22 cellular contexts compared by ENCODE assay signal in genomic region chr5:38447786-38448185, GRCh38.
DNase-seq lines count a peak whose midpoint lies in the region; ATAC-seq and TF ChIP-seq lines count a peak whose summit lies in the region.
"Had no signal": no experiment of that assay in that cellular context is flagged by ENCODE, and none has a peak within 500 bp of the region (broad histone marks: within the 10 kb centered on the region; RNA-seq: fewer than 3 reads in every experiment).

No MANE protein-coding gene starts in this region.

- H3K9me3 ChIP-seq in right atrium auricular region (no peaks in the 10 kb centered on the region), gastroesophageal sphincter (no peaks in the 10 kb centered on the region), psoas muscle (no peaks in the 10 kb centered on the region), aorta (ENCODE audit: control insufficient read depth, low read length) (no peaks in the 10 kb centered on the region)
- H3K9me3 ChIP-seq: SJSA1, thyroid gland had no signal

- ATAC-seq in Right ventricle myocardium inferior (peak; percentile 87), gastroesophageal sphincter (peak; percentile 57), psoas muscle (peak in 3 of 4 donors; percentile 15 to 40 (median 33)), aorta (ENCODE audit: low FRiP score) (peak; percentile 75), GM18909 (IDR thresholded peaks at IDR 0.05; ENCODE audit: poor library complexity, unreplicated experiment) (no peak), GM18498 (IDR thresholded peaks at IDR 0.05; ENCODE audit: unreplicated experiment) (no peak)
- ATAC-seq: activated CD4-positive, alpha-beta T cell treated with anti-CD3 and anti-CD28 coated beads for 36 hours; activated T-cell treated with anti-CD3 and anti-CD28 coated beads, Interleukin-2, amount 50 U/mL, for 72 hours; left colon; natural killer cell; Panc1; stimulated activated effector memory CD8-positive, alpha-beta T cell treated with anti-CD3 and anti-CD28 coated beads, Interleukin-12 subunit alpha, Interleukin-12 subunit beta, amount 100 ng/mL, for 72 hours had no signal

- H3K27me3 ChIP-seq in right atrium auricular region (no peaks in the 10 kb centered on the region), gastroesophageal sphincter (no peaks in the 10 kb centered on the region), psoas muscle (ENCODE audit: insufficient read depth in 3 of 3, low read length in 2 of 3) (no peaks in the 10 kb centered on the region), aorta (ENCODE audit: control insufficient read depth in 1 of 2, insufficient read depth in 2 of 2, low read length in 1 of 2) (no peaks in the 10 kb centered on the region)
- H3K27me3 ChIP-seq: SJSA1, thyroid gland had no signal

- TF ChIP-seq EP300 in gastroesophageal sphincter (IDR thresholded peaks at IDR 0.05) = no peak

- intact Hi-C loops in Right ventricle myocardium inferior (cut with DNase I) = no loop called here
- intact Hi-C loops in psoas muscle (cut with DNase I) = loop anchor here in 1 of 2 donors (1.0 to 5.0 kb wide), 2 partner anchors 25 to 110 kb away; partner anchors contain the start of gene LIFR
- intact Hi-C loops in aorta (cut with DNase I) = no loop called here

- TF ChIP-seq CTCF in right atrium auricular region (IDR thresholded peaks at IDR 0.05) (no peak), gastroesophageal sphincter (IDR thresholded peaks at IDR 0.05) (no peak), psoas muscle (IDR thresholded peaks at IDR 0.05) (no peak)

- no peak for DNase-seq in Right ventricle myocardium inferior (ENCODE audit: missing footprints)
- no peak for DNase-seq in right atrium auricular region (ENCODE audit: low spot score)
- peak; percentile 43 to 67 for DNase-seq in psoas muscle
- DNase-seq in aorta = no peak
- DNase-seq in GF-D8 (lab: John Stamatoyannopoulos, UW) = no peak
- DNase-seq: activated CD4-positive, alpha-beta T cell treated with anti-CD3 and anti-CD28 coated beads for 36 hours; activated T-cell treated with anti-CD3 and anti-CD28 coated beads, Interleukin-2, amount 50 U/mL, for 72 hours; effector CD4-positive, alpha-beta T cell; glutamatergic neuron; KBM-7; left colon; MM.1S; natural killer cell; NCI-H1436 treated with DMSO at 0.1 percent for 48 hours; stimulated activated CD4-positive, alpha-beta T cell treated with anti-CD3 and anti-CD28 coated beads, Interleukin-1b, Interleukin-23, amount 100 ng/mL, for 48 hours; thyroid gland had no signal

- no peak for TF ChIP-seq POLR2A in gastroesophageal sphincter (IDR thresholded peaks at IDR 0.05)

- peaks cover 0 to 29% of the 10 kb centered on the region in 2 donors for H3K4me1 ChIP-seq in right atrium auricular region
- peaks cover 0 to 27% (median 2%) of the 10 kb centered on the region in 3 donors for H3K4me1 ChIP-seq in gastroesophageal sphincter
- H3K4me1 ChIP-seq in psoas muscle = peaks cover 34% of the 10 kb centered on the region
- no peaks in the 10 kb centered on the region for H3K4me1 ChIP-seq in aorta (ENCODE audit: control insufficient read depth in 1 of 2, insufficient read depth in 2 of 2, low read length in 2 of 2)

- H3K4me3 ChIP-seq in right atrium auricular region (no peak overlapping the region), gastroesophageal sphincter (no peak overlapping the region), psoas muscle (peak overlapping the region; percentile 81), aorta (ENCODE audit: low read length in 2 of 2) (no peak overlapping the region)
- H3K4me3 ChIP-seq: SJSA1, thyroid gland had no signal

- H3K27ac ChIP-seq in right atrium auricular region (no peak overlapping the region), gastroesophageal sphincter (peak overlapping the region in 3 of 4 donors; percentile 4 to 41 (median 41)), psoas muscle (peak overlapping the region; percentile 94), aorta (ENCODE audit: low read depth in 1 of 2, low read length in 2 of 2) (no peak overlapping the region)
- H3K27ac ChIP-seq: SJSA1, thyroid gland had no signal

- 28 to 65% methylated on average over 5 of the region's 5 CpGs for WGBS in gastroesophageal sphincter (ENCODE audit: low coverage in 1 of 2), 2 donors
- WGBS in psoas muscle, 3 donors = 25 to 28% (median 26%) methylated on average over 5 of the region's 5 CpGs
- 34 to 49% methylated on average over 5 of the region's 5 CpGs for WGBS in aorta, 2 donors

- H3K36me3 ChIP-seq in right atrium auricular region (no peaks in the 10 kb centered on the region), gastroesophageal sphincter (no peaks in the 10 kb centered on the region), psoas muscle (ENCODE audit: insufficient read depth in 1 of 2, low read depth in 1 of 2) (peaks cover 0 to 36% of the 10 kb centered on the region in 2 donors), aorta (ENCODE audit: control insufficient read depth in 1 of 2, insufficient read depth in 2 of 2, low read length in 1 of 2) (no peaks in the 10 kb centered on the region)
- H3K36me3 ChIP-seq: SJSA1, thyroid gland had no signal

Comparison
In these comparisons a context has a peak if more than half of its experiments do, and no peak if none do; other contexts are left out.
1. ATAC-seq: peak in Right ventricle myocardium inferior (single experiment), gastroesophageal sphincter (single experiment), psoas muscle (3 of 4) and aorta (single experiment); none in GM18909 (single experiment) and GM18498 (single experiment).
2. DNase-seq: peak in psoas muscle (2 of 2); none in Right ventricle myocardium inferior (single experiment), right atrium auricular region (single experiment), aorta (0 of 2) and GF-D8 (single experiment).
3. H3K27ac ChIP-seq: peak in gastroesophageal sphincter (3 of 4) and psoas muscle (single experiment); none in right atrium auricular region (0 of 2) and aorta (0 of 2).